In the genomic region with DNA sequence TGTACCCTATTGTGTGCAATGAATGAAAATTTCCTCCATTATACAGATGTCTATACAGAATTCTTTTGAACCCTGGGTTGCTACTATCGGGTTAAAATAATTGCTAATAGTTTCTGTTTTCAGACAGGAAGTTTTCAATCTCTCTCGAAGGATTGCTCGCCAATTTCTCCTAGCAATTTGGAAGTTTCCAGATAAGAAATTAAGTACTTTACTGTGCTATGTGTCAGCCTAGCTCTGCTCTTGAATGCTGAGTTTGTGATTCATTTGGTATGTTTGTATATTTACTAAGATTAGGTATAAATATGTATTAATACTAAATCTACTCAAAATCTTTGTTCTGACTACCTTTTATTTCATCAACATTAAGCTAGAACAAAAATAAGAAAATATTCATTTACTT, we compare ENCODE assay signal across 19 cellular contexts.
DNase-seq lines count a peak whose midpoint lies in the region; ATAC-seq, FAIRE-seq and TF ChIP-seq lines count a peak whose summit lies in the region.
"Had no signal": no experiment of that assay in that cellular context is flagged by ENCODE, and none has a peak within 500 bp of the region (broad histone marks: within the 10 kb centered on the region; RNA-seq: fewer than 3 reads in every experiment).

No MANE protein-coding gene starts in this region.

- H3K4me1 ChIP-seq in left lung (peaks cover 0 to 15% of the 10 kb centered on the region in 2 donors), smooth muscle cell (ENCODE audit: low read depth) (peaks cover 3% of the 10 kb centered on the region), trophoblast cell (ENCODE audit: control insufficient read depth in 1 of 2, insufficient read depth in 2 of 2, low read length in 2 of 2) (no peaks in the 10 kb centered on the region)

- H4K8ac ChIP-seq in trophoblast cell (ENCODE audit: low read depth, low read length) = no peak overlapping the region

- H3K4me2 ChIP-seq in smooth muscle cell = peak overlapping the region; percentile 69
- no peak overlapping the region for H3K4me2 ChIP-seq in trophoblast cell (ENCODE audit: low read length)
- H3K4me2 ChIP-seq: BLaER1 had no signal

- no peak overlapping the region for H3K4me3 ChIP-seq in bronchial epithelial cell (ENCODE audit: low read depth, low read length)
- no peak overlapping the region for H3K4me3 ChIP-seq in left lung
- no peak overlapping the region for H3K4me3 ChIP-seq in smooth muscle cell
- no peak overlapping the region for H3K4me3 ChIP-seq in trophoblast cell (ENCODE audit: low read depth, low read length)
- H3K4me3 ChIP-seq: BLaER1, GM23248 had no signal

- H2AK5ac ChIP-seq in trophoblast cell (ENCODE audit: low read length) = no peak overlapping the region

- no peak overlapping the region for H3K9ac ChIP-seq in smooth muscle cell (ENCODE audit: low read depth)
- no peak overlapping the region for H3K9ac ChIP-seq in trophoblast cell (ENCODE audit: low read length)
- H3K9ac ChIP-seq: BLaER1, GM23248 had no signal

- H4K20me1 ChIP-seq in smooth muscle cell (ENCODE audit: low read depth) = no peaks in the 10 kb centered on the region
- H4K20me1 ChIP-seq: BLaER1 had no signal

- FAIRE-seq in bronchial epithelial cell (lab: Jason Lieb, UNC) = no peak
- FAIRE-seq: GM12892, GM18507, HTR-8/SVneo had no signal

- no peaks in the 10 kb centered on the region for H3K27me3 ChIP-seq in bronchial epithelial cell (ENCODE audit: control insufficient read depth, insufficient read depth, low read length)
- no peaks in the 10 kb centered on the region for H3K27me3 ChIP-seq in left lung
- H3K27me3 ChIP-seq in smooth muscle cell (ENCODE audit: low read depth) = no peaks in the 10 kb centered on the region
- no peaks in the 10 kb centered on the region for H3K27me3 ChIP-seq in trophoblast cell (ENCODE audit: insufficient read depth, low read length)
- H3K27me3 ChIP-seq: BLaER1 had no signal

- H3F3A ChIP-seq in smooth muscle cell (ENCODE audit: low read depth) = no peaks in the 10 kb centered on the region

- no peak overlapping the region for H3K23ac ChIP-seq in trophoblast cell (ENCODE audit: low read length)

- no peaks in the 10 kb centered on the region for H3K36me3 ChIP-seq in bronchial epithelial cell (ENCODE audit: control insufficient read depth, insufficient read depth, low read length)
- no peaks in the 10 kb centered on the region for H3K36me3 ChIP-seq in left lung
- H3K36me3 ChIP-seq in smooth muscle cell (ENCODE audit: low read depth) = no peaks in the 10 kb centered on the region
- no peaks in the 10 kb centered on the region for H3K36me3 ChIP-seq in trophoblast cell (ENCODE audit: control insufficient read depth in 1 of 2, insufficient read depth in 2 of 2, low read length in 2 of 2)
- H3K36me3 ChIP-seq: BLaER1 had no signal

- H2AFZ ChIP-seq in smooth muscle cell (ENCODE audit: low read depth) = no peak overlapping the region
- H2AFZ ChIP-seq in trophoblast cell (ENCODE audit: insufficient read depth, low read length, poor library complexity) = no peak overlapping the region
- H2AFZ ChIP-seq: GM23248 had no signal

- no peak overlapping the region for H3K14ac ChIP-seq in trophoblast cell (ENCODE audit: low read length)

- no peak overlapping the region for H2BK120ac ChIP-seq in trophoblast cell (ENCODE audit: insufficient read depth, low read length, poor library complexity)

- no peaks in the 10 kb centered on the region for H3K79me1 ChIP-seq in trophoblast cell (ENCODE audit: low read length)

- no peak overlapping the region for H3K4ac ChIP-seq in trophoblast cell (ENCODE audit: low read depth, low read length)

- DNase-seq in NCI-H226 = peak; percentile 40
- peak; percentile 7 for DNase-seq in bronchial epithelial cell (ENCODE audit: low read depth)
- no peak for DNase-seq in left lung
- DNase-seq in smooth muscle cell (lab: John Stamatoyannopoulos, UW; ENCODE audit: unreplicated experiment) = no peak
- DNase-seq in stimulated activated CD4-positive, alpha-beta T cell treated with anti-CD3 and anti-CD28 coated beads, Interleukin-2, amount 100 ng/mL, for 24 hours = no peak
- DNase-seq in trophoblast cell = no peak
- no peak for DNase-seq in activated CD4-positive, alpha-beta T cell treated with anti-CD3 and anti-CD28 coated beads for 48 hours
- DNase-seq: 8988T; CD4-positive, alpha-beta memory T cell; DMS153; DMS79; GDM1; GM23248; HCEC 1CT; HFFc6 had no signal

- no peak overlapping the region for H2BK12ac ChIP-seq in trophoblast cell (ENCODE audit: low read length)

- no peak overlapping the region for H3K18ac ChIP-seq in trophoblast cell (ENCODE audit: low read length)

- 29% methylated on average over 3 of the region's 3 CpGs for WGBS in smooth muscle cell (ENCODE audit: low lambda C conversion rate)
- no CpG with 5 or more reads among the region's 3 CpGs for WGBS in trophoblast cell (ENCODE audit: extremely low coverage, insufficient coverage, insufficient read length)

- intact Hi-C loops in left lung (cut with DNase I) = no loop called here

- no peaks in the 10 kb centered on the region for H3K9me3 ChIP-seq in left lung
- no peaks in the 10 kb centered on the region for H3K9me3 ChIP-seq in smooth muscle cell (replicated peaks; ENCODE audit: low read depth)
- no peaks in the 10 kb centered on the region for H3K9me3 ChIP-seq in trophoblast cell (ENCODE audit: insufficient read depth, low read depth, low read length)
- H3K9me3 ChIP-seq: BLaER1 had no signal

- H3K27ac ChIP-seq in left lung (no peak overlapping the region), smooth muscle cell (ENCODE audit: low read depth) (no peak overlapping the region), trophoblast cell (ENCODE audit: low read depth, low read length) (no peak overlapping the region)
- H3K27ac ChIP-seq: BLaER1, GM23248 had no signal

- H2BK5ac ChIP-seq in trophoblast cell (ENCODE audit: low read depth, low read length, poor library complexity) = no peak overlapping the region

- no peak for TF ChIP-seq CTCF in bronchial epithelial cell (IDR thresholded peaks at IDR 0.05; ENCODE audit: insufficient read depth, low read length, severe bottlenecking)
- no peak for TF ChIP-seq CTCF in left lung (IDR thresholded peaks at IDR 0.05)
- TF ChIP-seq CTCF in smooth muscle cell (IDR thresholded peaks at IDR 0.05; ENCODE audit: borderline replicate concordance, insufficient read depth, poor library complexity, severe bottlenecking) = no peak

- H3K79me2 ChIP-seq in smooth muscle cell (ENCODE audit: low read depth) = no peaks in the 10 kb centered on the region
- H3K79me2 ChIP-seq in trophoblast cell (ENCODE audit: control insufficient read depth, insufficient read depth, low read length, poor library complexity) = no peaks in the 10 kb centered on the region

- no peak overlapping the region for H4K12ac ChIP-seq in trophoblast cell (ENCODE audit: low read depth, low read length)

- peak; percentile 61 for ATAC-seq in left lung

- H4K91ac ChIP-seq in trophoblast cell (ENCODE audit: low read depth, low read length) = no peak overlapping the region

Comparison
In these comparisons a context has a peak if more than half of its experiments do, and no peak if none do; other contexts are left out.
1. DNase-seq: peak in NCI-H226 (single experiment) and bronchial epithelial cell (single experiment); none in left lung (0 of 2), smooth muscle cell (single experiment), stimulated activated CD4-positive, alpha-beta T cell treated with anti-CD3 and anti-CD28 coated beads, Interleukin-2, amount 100 ng/mL, for 24 hours (0 of 2), trophoblast cell (0 of 2) and activated CD4-positive, alpha-beta T cell treated with anti-CD3 and anti-CD28 coated beads for 48 hours (single experiment).